Comparison of ENCODE assay signal across 8 cellular contexts in genomic region chr19:4399871-4400768, GRCh38. TPM values are rescaled to one million over a fixed set of nuclear protein-coding genes. Genes with fewer than 3 reads are reported as not detected.
DNase-seq lines count a peak whose midpoint lies in the region; ATAC-seq and TF ChIP-seq lines count a peak whose summit lies in the region.

A gene with protein sequence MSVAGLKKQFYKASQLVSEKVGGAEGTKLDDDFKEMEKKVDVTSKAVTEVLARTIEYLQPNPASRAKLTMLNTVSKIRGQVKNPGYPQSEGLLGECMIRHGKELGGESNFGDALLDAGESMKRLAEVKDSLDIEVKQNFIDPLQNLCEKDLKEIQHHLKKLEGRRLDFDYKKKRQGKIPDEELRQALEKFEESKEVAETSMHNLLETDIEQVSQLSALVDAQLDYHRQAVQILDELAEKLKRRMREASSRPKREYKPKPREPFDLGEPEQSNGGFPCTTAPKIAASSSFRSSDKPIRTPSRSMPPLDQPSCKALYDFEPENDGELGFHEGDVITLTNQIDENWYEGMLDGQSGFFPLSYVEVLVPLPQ (minus strand): TSS chr19:4400547. CDS start chr19:4400368, 179 bp downstream.

- peak within 1 kb of the TSS; percentile 86 for H3K4me3 ChIP-seq in AG04449 (ENCODE audit: low read depth, low read length)
- peak within 1 kb of the TSS; percentile 92 to 99 (median 94) for H3K4me3 ChIP-seq in breast epithelium

- POLR2A ChIA-PET in AG04449 (lab: Yijun Ruan, JAX) = interaction anchor here (1.0 kb wide), 2 partner anchors 8 to 414 kb away, joined by 3 to 4 read pairs; partner anchors contain the start of gene EEF2

- CTCF ChIA-PET in AG04449 (lab: Yijun Ruan, JAX) = interaction anchor here (0.6 to 3.3 kb wide), 33 partner anchors 12 to 180 kb away, joined by 3 to 123 read pairs (median 5); partner anchors contain the start of gene MPND

- intact Hi-C loops in breast epithelium (cut with DNase I; ENCODE audit: low total_unique reads) = no loop called here

- no peak for TF ChIP-seq POLR2A in breast epithelium (IDR thresholded peaks at IDR 0.05)

- H3K27ac ChIP-seq in VCaP (peak within 1 kb of the TSS; percentile 87), breast epithelium (peak within 1 kb of the TSS; percentile 95 to 97)

- H3K27me3 ChIP-seq in breast epithelium = no peaks in the 10 kb centered on the region

- H3K36me3 ChIP-seq in breast epithelium = no peaks in the 10 kb centered on the region

- no peaks in the 10 kb centered on the region for H3K9me3 ChIP-seq in breast epithelium

- peaks cover 8 to 13% of the 10 kb centered on the region in 2 donors for H3K4me1 ChIP-seq in breast epithelium

- DNase-seq in AG04449 (ENCODE audit: low read depth, low spot score) (no peak), NCI-H2171 treated with DMSO at 0.1 percent for 48 hours (lab: John Stamatoyannopoulos, UW) (peak; percentile 95), breast epithelium (ENCODE audit: low spot score in 2 of 2) (peak; percentile 92 to 95), iPS-NIHi7 (ENCODE audit: extremely low spot score) (peak; percentile 87), smooth muscle cell of the brain vasculature (ENCODE audit: low read depth, low spot score) (peak; percentile 79)

- TF ChIP-seq CTCF in AG04449 (IDR thresholded peaks at IDR 0.05; ENCODE audit: insufficient read depth, low read length, missing control alignments) (peak; percentile 98), VCaP (conservative IDR thresholded peaks at IDR 0.05) (peak; percentile 98), breast epithelium (IDR thresholded peaks at IDR 0.05) (peak; percentile 95 to 99 (median 98))

- ATAC-seq in GM18870 (IDR thresholded peaks at IDR 0.05; ENCODE audit: unreplicated experiment) (peak; percentile 38), HG03108 (IDR thresholded peaks at IDR 0.05; ENCODE audit: unreplicated experiment) (peak; percentile 49)

RNA-seq across cellular contexts. Expression of the gene that starts here (rescaled TPM):
- total RNA-seq in breast epithelium = 10 to 100 TPM; 25.6 to 52.5 (median 33.8) TPM
